In the genomic region with DNA sequence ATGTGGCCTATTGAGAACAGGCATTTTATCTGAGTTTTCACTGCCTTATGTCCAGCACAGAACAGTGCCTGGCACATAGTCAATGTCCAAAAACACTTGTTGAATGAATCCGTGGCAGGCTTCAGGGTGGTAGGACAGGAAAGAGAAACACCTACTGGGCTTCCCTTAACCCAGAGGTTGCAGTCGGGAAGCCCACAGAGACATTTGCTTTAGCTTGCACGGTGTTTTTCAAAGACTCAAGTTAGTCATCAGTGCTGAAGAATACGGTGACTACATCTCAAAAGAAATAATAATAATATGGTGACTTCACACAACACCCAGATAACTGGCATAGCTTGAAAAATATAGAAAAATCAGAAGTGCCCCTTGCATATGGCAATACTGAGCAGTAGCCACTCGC, we compare ENCODE assay signal across 24 cellular contexts.
A peak's percentile ranks its signal among the peaks of the same experiment; 100 is the strongest.
DNase-seq lines count a peak whose midpoint lies in the region; ATAC-seq, FAIRE-seq and TF ChIP-seq lines count a peak whose summit lies in the region.
"Had no signal": no experiment of that assay in that cellular context is flagged by ENCODE, and none has a peak within 500 bp of the region (broad histone marks: within the 10 kb centered on the region; RNA-seq: fewer than 3 reads in every experiment).

No MANE protein-coding gene starts in this region.

- POLR2A ChIA-PET in CD8-positive, alpha-beta memory T cell (lab: Charles Lee): interaction anchor here (0.6 kb wide), 1 partner anchor 279 kb away, joined by 3 read pairs; no protein-coding TSS in a partner anchor
- POLR2A ChIA-PET in activated CD8-positive, alpha-beta T cell treated with anti-CD3 and anti-CD28 coated beads, Interleukin-2, amount 10 ng/mL, durations not matched to agents 7 days and 5 days (lab: Charles Lee): interaction anchor here (2.1 kb wide), 1 partner anchor 13 kb away, joined by 6 read pairs; no protein-coding TSS in a partner anchor

- no peak for FAIRE-seq in GM12892 (lab: Jason Lieb, UNC)
- FAIRE-seq: A204.1, bronchial epithelial cell, GM12878 had no signal

- H3K36me3 Mint-ChIP-seq in T-helper 2 cell treated with Interferon-gamma antibody and Interleukin-4, amounts not matched to agents 5 μg/mL and 100 μg/mL, for 36 hours (ENCODE audit: low read depth): peaks cover 3% of the 10 kb centered on the region
- peaks cover 0 to 5% (median 1%) of the 10 kb centered on the region in 3 donors for H3K36me3 Mint-ChIP-seq in CD8-positive, alpha-beta memory T cell
- H3K36me3 Mint-ChIP-seq in activated CD8-positive, alpha-beta T cell treated with anti-CD3 and anti-CD28 coated beads, Interleukin-2, amount 10 ng/mL, durations not matched to agents 7 days and 5 days (ENCODE audit: low read depth): peaks cover 12% of the 10 kb centered on the region
- peaks cover 6 to 9% of the 10 kb centered on the region in 2 donors for H3K36me3 Mint-ChIP-seq in naive B cell

- ATAC-seq in activated CD8-positive, alpha-beta T cell treated with anti-CD3 and anti-CD28 coated beads, Interleukin-2, amount 10 ng/mL, durations not matched to agents 7 days and 5 days: no peak
- ATAC-seq in naive B cell (ENCODE audit: low read depth in 2 of 2) (no peak), GM18873 (IDR thresholded peaks at IDR 0.05; ENCODE audit: low FRiP score, unreplicated experiment) (no peak)

- H3K36me3 ChIP-seq in CD8-positive, alpha-beta memory T cell (ENCODE audit: insufficient read depth, low read length): no peaks in the 10 kb centered on the region
- H3K36me3 ChIP-seq: sigmoid colon, uterus had no signal

- H3K4me1 ChIP-seq in CD8-positive, alpha-beta memory T cell (ENCODE audit: insufficient read depth, low read length): peaks cover 42% of the 10 kb centered on the region

- H3K4me1 Mint-ChIP-seq in T-helper 2 cell treated with Interferon-gamma antibody and Interleukin-4, amounts not matched to agents 5 μg/mL and 100 μg/mL, for 36 hours (ENCODE audit: low read depth): peaks cover 42% of the 10 kb centered on the region
- H3K4me1 Mint-ChIP-seq in CD8-positive, alpha-beta memory T cell: peaks cover 36 to 42% (median 36%) of the 10 kb centered on the region in 3 donors
- H3K4me1 Mint-ChIP-seq in activated CD8-positive, alpha-beta T cell treated with anti-CD3 and anti-CD28 coated beads, Interleukin-2, amount 10 ng/mL, durations not matched to agents 7 days and 5 days (ENCODE audit: low read depth): peaks cover 44% of the 10 kb centered on the region
- peaks cover 64 to 91% (median 80%) of the 10 kb centered on the region in 3 donors for H3K4me1 Mint-ChIP-seq in naive B cell

- TF ChIP-seq POLR2A in GM12892 (IDR thresholded peaks at IDR 0.05; ENCODE audit: low read depth, low read length): no peak

- H3K4me3 Mint-ChIP-seq in T-helper 2 cell treated with Interferon-gamma antibody and Interleukin-4, amounts not matched to agents 5 μg/mL and 100 μg/mL, for 36 hours: peak overlapping the region; percentile 62
- H3K4me3 Mint-ChIP-seq in CD8-positive, alpha-beta memory T cell: peak overlapping the region in 4 of 7 donors; percentile 32 to 81 (median 50)
- no peak overlapping the region for H3K4me3 Mint-ChIP-seq in activated CD8-positive, alpha-beta T cell treated with anti-CD3 and anti-CD28 coated beads, Interleukin-2, amount 10 ng/mL, durations not matched to agents 7 days and 5 days
- H3K4me3 Mint-ChIP-seq in naive B cell: peak overlapping the region in 7 of 8 donors; percentile 50 to 93 (median 81)
- H3K4me3 Mint-ChIP-seq: nephron had no signal

- no peak overlapping the region for H3K4me3 ChIP-seq in CD8-positive, alpha-beta memory T cell (ENCODE audit: low read length)
- H3K4me3 ChIP-seq in foreskin fibroblast (ENCODE audit: low read depth in 1 of 2, low read length in 2 of 2): no peak overlapping the region
- H3K4me3 ChIP-seq: sigmoid colon, uterus had no signal

- CTCF ChIA-PET in CD8-positive, alpha-beta memory T cell (lab: Charles Lee): no interaction called here
- CTCF ChIA-PET in activated CD8-positive, alpha-beta T cell treated with anti-CD3 and anti-CD28 coated beads, Interleukin-2, amount 10 ng/mL, durations not matched to agents 7 days and 5 days (lab: Charles Lee): interaction anchor here (1.4 kb wide), 1 partner anchor 66 kb away, joined by 3 read pairs; no protein-coding TSS in a partner anchor

- no peak for DNase-seq in T-helper 2 cell treated with Interferon-gamma antibody and Interleukin-4, amounts not matched to agents 5 μg/mL and 100 μg/mL, for 36 hours (ENCODE audit: low spot score)
- DNase-seq in T-helper 2 cell: no peak
- no peak for DNase-seq in CD8-positive, alpha-beta memory T cell
- DNase-seq in activated CD8-positive, alpha-beta T cell treated with anti-CD3 and anti-CD28 coated beads, Interleukin-2, amount 10 ng/mL, durations not matched to agents 7 days and 5 days: no peak
- DNase-seq in naive B cell: no peak
- DNase-seq in GM12892 (ENCODE audit: insufficient read length): no peak
- DNase-seq in foreskin fibroblast: no peak
- DNase-seq: C1 segment of cervical spinal cord, dermis blood vessel endothelial cell, DMS153, foreskin melanocyte, mesenchymal stem cell, NCI-H1694, NCI-H748 treated with DMSO at 0.1 percent for 48 hours, posterior cingulate gyrus, SHP77, sigmoid colon, uterus had no signal

- no peaks in the 10 kb centered on the region for H3K27me3 ChIP-seq in CD8-positive, alpha-beta memory T cell (ENCODE audit: insufficient read depth, low read length, poor library complexity, severe bottlenecking)
- H3K27me3 ChIP-seq: sigmoid colon, uterus had no signal

- no peaks in the 10 kb centered on the region for H3K9me3 ChIP-seq in CD8-positive, alpha-beta memory T cell (ENCODE audit: low read length)
- H3K9me3 ChIP-seq: uterus had no signal

- H3K27ac ChIP-seq in CD8-positive, alpha-beta memory T cell (ENCODE audit: low read depth, low read length): no peak overlapping the region
- H3K27ac ChIP-seq: epithelial cell of prostate, uterus had no signal

- H3K9me3 Mint-ChIP-seq in T-helper 2 cell treated with Interferon-gamma antibody and Interleukin-4, amounts not matched to agents 5 μg/mL and 100 μg/mL, for 36 hours: peaks cover 12% of the 10 kb centered on the region
- H3K9me3 Mint-ChIP-seq in CD8-positive, alpha-beta memory T cell: peaks cover 0 to 4% (median 0%) of the 10 kb centered on the region in 5 donors
- H3K9me3 Mint-ChIP-seq in activated CD8-positive, alpha-beta T cell treated with anti-CD3 and anti-CD28 coated beads, Interleukin-2, amount 10 ng/mL, durations not matched to agents 7 days and 5 days (ENCODE audit: insufficient read depth): peaks cover 10% of the 10 kb centered on the region
- peaks cover 0 to 7% (median 4%) of the 10 kb centered on the region in 7 donors for H3K9me3 Mint-ChIP-seq in naive B cell
- H3K9me3 Mint-ChIP-seq: nephron had no signal

- H3K27ac Mint-ChIP-seq in T-helper 2 cell treated with Interferon-gamma antibody and Interleukin-4, amounts not matched to agents 5 μg/mL and 100 μg/mL, for 36 hours: peak overlapping the region; percentile 99
- peak overlapping the region in 4 of 8 donors; percentile 7 to 98 (median 78) for H3K27ac Mint-ChIP-seq in CD8-positive, alpha-beta memory T cell
- H3K27ac Mint-ChIP-seq in activated CD8-positive, alpha-beta T cell treated with anti-CD3 and anti-CD28 coated beads, Interleukin-2, amount 10 ng/mL, durations not matched to agents 7 days and 5 days: peak overlapping the region; percentile 89
- H3K27ac Mint-ChIP-seq in naive B cell: peak overlapping the region; percentile 98 to 100 (median 98)

- no peaks in the 10 kb centered on the region for H3K27me3 Mint-ChIP-seq in T-helper 2 cell treated with Interferon-gamma antibody and Interleukin-4, amounts not matched to agents 5 μg/mL and 100 μg/mL, for 36 hours (ENCODE audit: low read depth)
- H3K27me3 Mint-ChIP-seq in CD8-positive, alpha-beta memory T cell: peaks cover 0 to 2% of the 10 kb centered on the region in 2 donors
- H3K27me3 Mint-ChIP-seq in activated CD8-positive, alpha-beta T cell treated with anti-CD3 and anti-CD28 coated beads, Interleukin-2, amount 10 ng/mL, durations not matched to agents 7 days and 5 days (ENCODE audit: low read depth): no peaks in the 10 kb centered on the region
- H3K27me3 Mint-ChIP-seq in naive B cell: no peaks in the 10 kb centered on the region

- no peak for TF ChIP-seq CTCF in foreskin fibroblast (IDR thresholded peaks at IDR 0.05; ENCODE audit: low read depth, low read length)
